Comparison of ENCODE assay signal across 8 cellular contexts in the genomic region with DNA sequence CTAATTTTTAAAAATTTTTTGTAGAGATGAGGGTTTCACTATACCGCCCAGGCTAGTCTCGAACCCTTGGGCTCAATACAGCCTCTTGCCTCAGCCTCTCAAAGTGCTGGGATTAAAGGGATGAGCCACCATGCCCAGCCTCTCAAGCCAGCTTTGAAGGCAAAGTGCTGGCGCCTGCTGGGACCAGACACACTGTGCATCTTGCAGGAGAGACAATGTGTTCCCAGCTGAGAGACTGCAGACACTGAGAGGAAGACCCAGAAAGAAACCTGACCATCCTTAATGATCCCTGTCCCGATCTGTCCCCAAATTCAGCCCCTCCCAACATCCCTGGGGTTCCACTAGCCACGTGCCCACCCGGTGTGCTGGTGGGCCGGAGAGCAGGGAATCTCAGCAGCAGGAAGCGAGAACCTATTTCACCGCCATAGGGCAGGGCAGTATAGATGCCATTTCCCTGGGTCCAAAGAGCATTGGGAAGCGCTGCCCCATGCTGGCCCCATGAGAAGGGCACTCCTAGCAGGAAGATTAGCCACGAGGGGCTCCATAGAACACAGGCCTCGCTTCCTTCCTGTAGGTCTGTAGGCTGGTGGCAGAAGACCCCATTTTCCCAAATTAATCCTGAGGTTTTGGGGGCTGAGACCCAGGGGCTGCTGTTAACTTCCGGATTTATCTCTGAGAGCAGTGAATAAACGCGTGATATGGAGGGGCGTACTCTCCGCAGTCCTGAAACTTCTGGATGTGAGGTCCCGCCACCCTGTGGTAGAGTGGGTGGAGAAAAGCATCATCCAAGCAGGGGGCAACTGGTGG. TPM values are rescaled to one million over a fixed set of nuclear protein-coding genes. Genes with fewer than 3 reads are reported as not detected.
DNase-seq lines count a peak whose midpoint lies in the region; ATAC-seq and TF ChIP-seq lines count a peak whose summit lies in the region.

No MANE protein-coding gene starts in this region.

- peaks cover 47% of the 10 kb centered on the region for H3K36me3 Mint-ChIP-seq in activated naive CD4-positive, alpha-beta T cell treated with anti-CD3 and anti-CD28 coated beads, Interleukin-2, amount 10 ng/mL, durations not matched to agents 7 days and 5 days
- peaks cover 4% of the 10 kb centered on the region for H3K36me3 Mint-ChIP-seq in type B pancreatic cell

- no peaks in the 10 kb centered on the region for H3K9me3 Mint-ChIP-seq in activated naive CD4-positive, alpha-beta T cell treated with anti-CD3 and anti-CD28 coated beads, Interleukin-2, amount 10 ng/mL, durations not matched to agents 7 days and 5 days
- H3K9me3 Mint-ChIP-seq in type B pancreatic cell, result no peaks in the 10 kb centered on the region

- ATAC-seq in right lobe of liver, result no peak
- ATAC-seq in HG03095 (IDR thresholded peaks at IDR 0.05; ENCODE audit: unreplicated experiment), result no peak

- peaks cover 48% of the 10 kb centered on the region for H3K4me1 Mint-ChIP-seq in activated naive CD4-positive, alpha-beta T cell treated with anti-CD3 and anti-CD28 coated beads, Interleukin-2, amount 10 ng/mL, durations not matched to agents 7 days and 5 days
- peaks cover 13% of the 10 kb centered on the region for H3K4me1 Mint-ChIP-seq in type B pancreatic cell (ENCODE audit: unreplicated experiment)

- WGBS in right lobe of liver (ENCODE audit: insufficient coverage, low coverage, low lambda C conversion rate, missing lambda C conversion rate), result 35% methylated on average over 17 of the region's 18 CpGs

- peak overlapping the region; percentile 95 for H3K4me3 Mint-ChIP-seq in activated naive CD4-positive, alpha-beta T cell treated with anti-CD3 and anti-CD28 coated beads, Interleukin-2, amount 10 ng/mL, durations not matched to agents 7 days and 5 days
- peak overlapping the region; percentile 97 for H3K4me3 Mint-ChIP-seq in type B pancreatic cell

- H3K4me3 ChIP-seq in ascending aorta, result peak overlapping the region; percentile 66 to 89
- H3K4me3 ChIP-seq in right lobe of liver, result peak overlapping the region; percentile 90 to 94 (median 91)

- H3K27me3 Mint-ChIP-seq in activated naive CD4-positive, alpha-beta T cell treated with anti-CD3 and anti-CD28 coated beads, Interleukin-2, amount 10 ng/mL, durations not matched to agents 7 days and 5 days, result no peaks in the 10 kb centered on the region
- no peaks in the 10 kb centered on the region for H3K27me3 Mint-ChIP-seq in type B pancreatic cell

- no peak for DNase-seq in activated naive CD4-positive, alpha-beta T cell treated with anti-CD3 and anti-CD28 coated beads, Interleukin-2, amount 10 ng/mL, durations not matched to agents 7 days and 5 days
- DNase-seq in activated naive CD4-positive, alpha-beta T cell (lab: John Stamatoyannopoulos, UW), result no peak
- no peak for DNase-seq in ascending aorta (ENCODE audit: low spot score in 2 of 2)
- DNase-seq in right lobe of liver, result no peak
- no peak for DNase-seq in type B pancreatic cell (ENCODE audit: extremely low spot score, unreplicated experiment)
- DNase-seq in amygdala (lab: John Stamatoyannopoulos, UW), result no peak
- DNase-seq in SKM-1 (lab: John Stamatoyannopoulos, UW; ENCODE audit: unreplicated experiment), result no peak

- intact Hi-C loops in ascending aorta (cut with DNase I) (loop anchor here (2.0 to 10.0 kb wide), 3 partner anchors 62 to 208 kb away; a partner anchor contains a TSS), right lobe of liver (cut with DNase I) (loop anchor here in 1 of 2 donors (10.0 kb wide), 1 partner anchor 52 kb away; a partner anchor contains a TSS)

- H3K27me3 ChIP-seq in ascending aorta (no peaks in the 10 kb centered on the region), right lobe of liver (no peaks in the 10 kb centered on the region)

- CTCF ChIA-PET in activated naive CD4-positive, alpha-beta T cell treated with anti-CD3 and anti-CD28 coated beads, Interleukin-2, amount 10 ng/mL, durations not matched to agents 7 days and 5 days (lab: Charles Lee), result interaction anchor here (1.0 kb wide), 1 partner anchor 12 kb away, joined by 3 read pairs; no protein-coding TSS in a partner anchor

- H3K27ac Mint-ChIP-seq in activated naive CD4-positive, alpha-beta T cell treated with anti-CD3 and anti-CD28 coated beads, Interleukin-2, amount 10 ng/mL, durations not matched to agents 7 days and 5 days, result peak overlapping the region; percentile 93
- H3K27ac Mint-ChIP-seq in type B pancreatic cell, result peak overlapping the region; percentile 88

- no peak for TF ChIP-seq POLR2A in right lobe of liver (IDR thresholded peaks at IDR 0.05)

- H3K27ac ChIP-seq in ascending aorta (peak overlapping the region; percentile 87 to 94), right lobe of liver (peak overlapping the region in 1 of 3 donors; percentile 74)

- H3K4me1 ChIP-seq in ascending aorta, result peaks cover 4 to 12% of the 10 kb centered on the region in 2 donors
- peaks cover 0 to 21% (median 9%) of the 10 kb centered on the region in 4 donors for H3K4me1 ChIP-seq in right lobe of liver

- H3K36me3 ChIP-seq in ascending aorta (peaks cover 30 to 32% of the 10 kb centered on the region in 2 donors), right lobe of liver (peaks cover 0 to 29% (median 20%) of the 10 kb centered on the region in 4 donors)

- TF ChIP-seq CTCF in ascending aorta (IDR thresholded peaks at IDR 0.05) (no peak), right lobe of liver (IDR thresholded peaks at IDR 0.05) (no peak), type B pancreatic cell (conservative IDR thresholded peaks at IDR 0.05) (peak; percentile 25)

- H3K9me3 ChIP-seq in ascending aorta, result no peaks in the 10 kb centered on the region
- no peaks in the 10 kb centered on the region for H3K9me3 ChIP-seq in right lobe of liver

RNA-seq across cellular contexts. Expression of a gene that starts 1.0 kb away (rescaled TPM):
- total RNA-seq in ascending aorta, result 51.8 TPM
- 1 to 10 TPM; 5.2 to 9.5 (median 7.1) TPM for total RNA-seq in right lobe of liver
- total RNA-seq in type B pancreatic cell (ENCODE audit: low replicate concordance), result 42.5 and 48.4 TPM in 2 replicates

RNA-seq across cellular contexts. Expression of a gene that starts 7.1 kb away (rescaled TPM):
- total RNA-seq in ascending aorta, result 0.11 TPM
- total RNA-seq in right lobe of liver, result 10 to 100 TPM; 11.4 to 35.5 (median 22.4) TPM
- 5.8 and 8.2 TPM in 2 replicates for total RNA-seq in type B pancreatic cell (ENCODE audit: low replicate concordance)

RNA-seq across cellular contexts. Expression of a gene that starts 16.5 kb away (rescaled TPM):
- total RNA-seq in ascending aorta, result 16.8 TPM
- total RNA-seq in right lobe of liver, result 10 to 100 TPM in 4 of 6 experiments, 1 to 10 TPM in 2; 8.9 to 17.1 (median 10.7) TPM
- total RNA-seq in type B pancreatic cell (ENCODE audit: low replicate concordance), result 18.8 and 23.3 TPM in 2 replicates

RNA-seq across cellular contexts. Expression of a gene that starts 22.7 kb away (rescaled TPM):
- total RNA-seq in ascending aorta (not detected), right lobe of liver (1 to 10 TPM in 5 of 6 experiments, under 1 TPM in 1; 0.62 to 4.4 (median 1.5) TPM), type B pancreatic cell (ENCODE audit: low replicate concordance) (5.5 and 17.0 TPM in 2 replicates)

RNA-seq across cellular contexts. Expression of a gene that starts 42.6 kb away (rescaled TPM):
- total RNA-seq in ascending aorta (2.2 TPM), right lobe of liver (under 1 TPM in 3 of 6 experiments, not detected in 3; 0.06 to 0.27 (median 0.24) TPM), type B pancreatic cell (ENCODE audit: low replicate concordance) (2.3 and 3.8 TPM in 2 replicates)
